31 cellular contexts compared by ENCODE assay signal in genomic region chr2:44948565-44949328, GRCh38. TPM values are rescaled to one million over a fixed set of nuclear protein-coding genes. Genes with fewer than 3 reads are reported as not detected.
A peak's percentile ranks its signal among the peaks of the same experiment; 100 is the strongest.
DNase-seq lines count a peak whose midpoint lies in the region; FAIRE-seq and TF ChIP-seq lines count a peak whose summit lies in the region.
"Had no signal": no experiment of that assay in that cellular context is flagged by ENCODE, and none has a peak within 500 bp of the region (broad histone marks: within the 10 kb centered on the region; RNA-seq: fewer than 3 reads in every experiment).

No MANE protein-coding gene starts in this region.

- TF ChIP-seq RAD21 in H1 (IDR thresholded peaks at IDR 0.05 in 1 of 2, conservative IDR thresholded peaks at IDR 0.05 in 1 of 2; ENCODE audit: low read depth in 2 of 2, low read length in 2 of 2) (no peak), neural cell (conservative IDR thresholded peaks at IDR 0.05) (no peak)

- H3K27me3 Mint-ChIP-seq in type B pancreatic cell = peaks cover 94% of the 10 kb centered on the region

- H2BK5ac ChIP-seq in H1 (ENCODE audit: low read depth, low read length) = peak overlapping the region; percentile 60; the same call in 1 of the 2 replicates

- H3K4me3 ChIP-seq in HUES64 (ENCODE audit: low read length) (peak overlapping the region; percentile 40), H1 (ENCODE audit: extremely low read depth in 1 of 4, insufficient read depth in 2 of 4, low read depth in 3 of 4, low read length in 4 of 4) (peak overlapping the region in 3 of 4 experiments; percentile 20 to 59 (median 34); a peak in 6 of 8 replicates), neural cell (ENCODE audit: low read length) (peak overlapping the region; percentile 84)
- H3K4me3 ChIP-seq: K562, mucosa of descending colon, skin epidermis, uterus had no signal

- H3K9ac ChIP-seq in HUES64 (ENCODE audit: low read depth, low read length) = no peak overlapping the region
- H3K9ac ChIP-seq in H1 (replicated peaks in 1 of 4; ENCODE audit: extremely low read depth in 1 of 4, low read depth in 3 of 4, low read length in 3 of 4) = no peak overlapping the region
- H3K9ac ChIP-seq in neural cell (ENCODE audit: low read length) = peak overlapping the region; percentile 49

- no peaks in the 10 kb centered on the region for H3F3A ChIP-seq in neural cell (ENCODE audit: insufficient read depth, low read length, poor library complexity, severe bottlenecking)

- peak overlapping the region; percentile 4; the same call in 1 of the 2 replicates for H2AK5ac ChIP-seq in H1 (ENCODE audit: low read depth, low read length)

- H4K91ac ChIP-seq in H1 (replicated peaks; ENCODE audit: insufficient read length, low read length) = no peak overlapping the region

- no peak overlapping the region for H2AFZ ChIP-seq in H1 (ENCODE audit: low read length)
- H2AFZ ChIP-seq in neural cell (ENCODE audit: low read depth, low read length) = no peak overlapping the region

- no peak overlapping the region for H3K14ac ChIP-seq in H1 (ENCODE audit: insufficient read length)

- TF ChIP-seq CTCF in H1 (IDR thresholded peaks at IDR 0.05; ENCODE audit: control extremely low read depth in 1 of 3, insufficient read depth in 1 of 3, low read depth in 1 of 3, low read length in 3 of 3) (no peak), neural cell (IDR thresholded peaks at IDR 0.05; ENCODE audit: poor library complexity, severe bottlenecking) (no peak), type B pancreatic cell (conservative IDR thresholded peaks at IDR 0.05) (no peak)

- 34% methylated on average over 18 of the region's 18 CpGs for WGBS in HUES64
- WGBS in H1 (ENCODE audit: extremely low coverage in 1 of 2, insufficient coverage in 1 of 2, insufficient read length in 1 of 2, insufficient replicate concordance in 2 of 2, low coverage in 1 of 2, low lambda C conversion rate in 2 of 2, missing lambda C conversion rate in 1 of 2), 2 experiments = 29% methylated on average over 17 of the region's 18 CpGs; no CpG with 5 or more reads in 1 of the 2 experiments

- H3K4me3 Mint-ChIP-seq in type B pancreatic cell = peak overlapping the region; percentile 62
- H3K4me3 Mint-ChIP-seq: activated CD4-positive, alpha-beta T cell treated with anti-CD3 and anti-CD28 coated beads for 36 hours; activated naive CD4-positive, alpha-beta T cell treated with anti-CD3 and anti-CD28 coated beads, Interleukin-2, amount 10 ng/mL, durations not matched to agents 7 days and 5 days; stimulated activated effector memory CD8-positive, alpha-beta T cell treated with anti-CD3 and anti-CD28 coated beads, Interleukin-12 subunit alpha, Interleukin-12 subunit beta, amount 100 ng/mL, for 72 hours had no signal

- H2BK15ac ChIP-seq in H1 (ENCODE audit: low read length) = peak overlapping the region; percentile 76; the same call in 1 of the 2 replicates

- H3K23ac ChIP-seq in H1 (ENCODE audit: insufficient read length) = no peak overlapping the region

- H2BK120ac ChIP-seq in H1 (replicated peaks; ENCODE audit: low read depth, low read length) = no peak overlapping the region

- no peak for FAIRE-seq in H1 (lab: Jason Lieb, UNC)
- FAIRE-seq: frontal cortex, islet of Langerhans, K562 had no signal

- peak overlapping the region; percentile 68; the same call in 1 of the 2 replicates for H2BK12ac ChIP-seq in H1 (ENCODE audit: low read depth, low read length)

- H3K4ac ChIP-seq in H1 (replicated peaks; ENCODE audit: insufficient read length, low read depth, low read length) = peak overlapping the region; percentile 28

- no peak overlapping the region for H3K27ac Mint-ChIP-seq in type B pancreatic cell
- H3K27ac Mint-ChIP-seq: activated CD4-positive, alpha-beta T cell treated with anti-CD3 and anti-CD28 coated beads for 36 hours; activated naive CD4-positive, alpha-beta T cell treated with anti-CD3 and anti-CD28 coated beads, Interleukin-2, amount 10 ng/mL, durations not matched to agents 7 days and 5 days; CD4-positive, alpha-beta T cell; stimulated activated effector memory CD8-positive, alpha-beta T cell treated with anti-CD3 and anti-CD28 coated beads, Interleukin-12 subunit alpha, Interleukin-12 subunit beta, amount 100 ng/mL, for 72 hours had no signal

- H3K9me3 Mint-ChIP-seq in type B pancreatic cell = no peaks in the 10 kb centered on the region
- H3K9me3 Mint-ChIP-seq: activated naive CD4-positive, alpha-beta T cell treated with anti-CD3 and anti-CD28 coated beads, Interleukin-2, amount 10 ng/mL, durations not matched to agents 7 days and 5 days; CD4-positive, alpha-beta T cell; stimulated activated effector memory CD8-positive, alpha-beta T cell treated with anti-CD3 and anti-CD28 coated beads, Interleukin-12 subunit alpha, Interleukin-12 subunit beta, amount 100 ng/mL, for 72 hours had no signal

- H3K4me1 ChIP-seq in HUES64 (ENCODE audit: insufficient read depth, low read length) (peaks cover 41% of the 10 kb centered on the region), H1 (replicated peaks in 1 of 4; ENCODE audit: control insufficient read depth in 3 of 4, insufficient read depth in 4 of 4, low read length in 3 of 4) (peaks cover 16 to 52% (median 35%) of the 10 kb centered on the region in 4 experiments)
- H3K4me1 ChIP-seq: uterus had no signal

- peak overlapping the region; percentile 74 for H3K18ac ChIP-seq in H1 (ENCODE audit: extremely low read depth, low read length)

- H3K56ac ChIP-seq in H1 (replicated peaks; ENCODE audit: insufficient read length, low read depth, low read length) = no peak overlapping the region

- CTCF ChIA-PET in H1 (lab: Charles Lee; ENCODE audit: partially characterized antibody) = interaction anchor here (1.3 to 5.0 kb wide), 5 partner anchors 11 to 469 kb away, joined by 8 to 22 read pairs (median 19); no protein-coding TSS in a partner anchor

- H4K8ac ChIP-seq in H1 (ENCODE audit: extremely low read depth, insufficient read depth, low read length) = no peak overlapping the region

- H3K23me2 ChIP-seq in H1 (ENCODE audit: low read depth, low read length) = peaks cover 6% of the 10 kb centered on the region

- H3K27ac ChIP-seq in HUES64 (ENCODE audit: low read depth, low read length) (no peak overlapping the region), H1 (ENCODE audit: low read depth, low read length) (no peak overlapping the region), neural cell (ENCODE audit: low read length) (peak overlapping the region; percentile 56)
- H3K27ac ChIP-seq: esophagus squamous epithelium, neutrophil, skin epidermis, suprapubic skin, uterus had no signal

- no peak for TF ChIP-seq POLR2A in H1 (IDR thresholded peaks at IDR 0.05; ENCODE audit: control extremely low read depth in 1 of 2, low read depth in 2 of 2, low read length in 2 of 2)

- H3K36me3 ChIP-seq in HUES64 (ENCODE audit: insufficient read depth, low read length) (peaks cover 5% of the 10 kb centered on the region; the same call in 1 of the 2 replicates), H1 (ENCODE audit: control insufficient read depth in 2 of 4, insufficient read depth in 4 of 4, low read length in 3 of 4) (no peaks in the 10 kb centered on the region), neural cell (ENCODE audit: insufficient read depth, low read length) (no peaks in the 10 kb centered on the region)
- H3K36me3 ChIP-seq: esophagus squamous epithelium, neutrophil, suprapubic skin, uterus had no signal

- H3K79me1 ChIP-seq in H1 (ENCODE audit: low read depth, low read length) = no peaks in the 10 kb centered on the region

- TF ChIP-seq EP300 in H1 (IDR thresholded peaks at IDR 0.05; ENCODE audit: borderline replicate concordance in 1 of 2, low read depth in 2 of 2, low read length in 2 of 2) (no peak), neural cell (conservative IDR thresholded peaks at IDR 0.05; ENCODE audit: poor library complexity, severe bottlenecking) (no peak)

- H3K9me3 ChIP-seq in HUES64 (ENCODE audit: insufficient read depth, low read depth, low read length) (no peaks in the 10 kb centered on the region), H1 (ENCODE audit: insufficient read depth in 2 of 2, low read depth in 1 of 2, low read length in 1 of 2) (no peaks in the 10 kb centered on the region), neural cell (ENCODE audit: low read length) (no peaks in the 10 kb centered on the region)
- H3K9me3 ChIP-seq: esophagus squamous epithelium, mucosa of descending colon, neutrophil, suprapubic skin, uterus had no signal

- H3K4me2 ChIP-seq in H1 (ENCODE audit: insufficient read depth in 1 of 2, low read depth in 2 of 2, low read length in 2 of 2) (peak overlapping the region; percentile 54 to 79), neural cell (ENCODE audit: low read length) (no peak overlapping the region)

- no peak overlapping the region for H4K5ac ChIP-seq in H1 (ENCODE audit: insufficient read length, low read depth, low read length)

- H2BK20ac ChIP-seq in H1 (ENCODE audit: low read length) = no peak overlapping the region

- H4K20me1 ChIP-seq in H1 (replicated peaks in 1 of 2; ENCODE audit: control insufficient read depth in 1 of 2, insufficient read depth in 2 of 2, low read length in 2 of 2) = peaks cover 0 to 9% of the 10 kb centered on the region in 2 experiments
- H4K20me1 ChIP-seq in neural cell (ENCODE audit: insufficient read depth) = no peaks in the 10 kb centered on the region

- H3K36me3 Mint-ChIP-seq in type B pancreatic cell = no peaks in the 10 kb centered on the region
- H3K36me3 Mint-ChIP-seq: activated naive CD4-positive, alpha-beta T cell treated with anti-CD3 and anti-CD28 coated beads, Interleukin-2, amount 10 ng/mL, durations not matched to agents 7 days and 5 days; stimulated activated effector memory CD8-positive, alpha-beta T cell treated with anti-CD3 and anti-CD28 coated beads, Interleukin-12 subunit alpha, Interleukin-12 subunit beta, amount 100 ng/mL, for 72 hours had no signal

- H3K4me1 Mint-ChIP-seq in type B pancreatic cell (ENCODE audit: unreplicated experiment) = peaks cover 24% of the 10 kb centered on the region

- no peak for DNase-seq in H1 (ENCODE audit: low read depth in 1 of 2, low spot score in 2 of 2)
- no peak for DNase-seq in type B pancreatic cell (ENCODE audit: extremely low spot score, unreplicated experiment)
- no peak for DNase-seq in NCI-H526 treated with DMSO at 0.1 percent for 48 hours (lab: John Stamatoyannopoulos, UW)
- no peak for DNase-seq in NCI-H748 treated with DMSO at 0.1 percent for 48 hours (lab: John Stamatoyannopoulos, UW)
- DNase-seq in AG20443 (ENCODE audit: low spot score) = no peak
- DNase-seq: activated CD4-positive, alpha-beta T cell treated with anti-CD3 and anti-CD28 coated beads for 36 hours; activated naive CD4-positive, alpha-beta T cell treated with anti-CD3 and anti-CD28 coated beads, Interleukin-2, amount 10 ng/mL, durations not matched to agents 7 days and 5 days; activated T-cell treated with anti-CD3 and anti-CD28 coated beads, Interleukin-2, amount 50 U/mL, for 1 hour; CD4-positive, alpha-beta T cell; cortex of kidney; DMS 273 treated with DMSO at 0.1 percent for 48 hours; esophagus squamous epithelium; hippocampal formation; mucosa of descending colon; NCI-H1436; NCI-H446 treated with DMSO at 0.1 percent for 48 hours; stimulated activated CD4-positive, alpha-beta T cell treated with anti-CD3 and anti-CD28 coated beads, Interleukin-2, amount 100 ng/mL, for 24 hours; uterus had no signal

- POLR2A ChIA-PET in H1 (lab: Charles Lee; ENCODE audit: partially characterized antibody) = interaction anchor here (1.0 to 1.3 kb wide), 2 partner anchors 16 to 22 kb away, joined by 4 to 8 read pairs; no protein-coding TSS in a partner anchor

- peaks cover 100% of the 10 kb centered on the region for H3K27me3 ChIP-seq in HUES64 (ENCODE audit: insufficient read depth, low read length)
- peaks cover 71 to 100% (median 92%) of the 10 kb centered on the region in 4 experiments for H3K27me3 ChIP-seq in H1 (replicated peaks in 1 of 4; ENCODE audit: control insufficient read depth in 3 of 4, extremely low read depth in 1 of 4, insufficient read depth in 3 of 4, low read length in 3 of 4)
- peaks cover 73% of the 10 kb centered on the region for H3K27me3 ChIP-seq in neural cell (ENCODE audit: insufficient read depth, low read depth, low read length)

- no peaks in the 10 kb centered on the region for H3K9me2 ChIP-seq in neural cell (ENCODE audit: insufficient read depth, low read length)

- H3K79me2 ChIP-seq in H1 (ENCODE audit: control insufficient read depth in 1 of 2, insufficient read depth in 2 of 2, low read length in 2 of 2) = no peaks in the 10 kb centered on the region
- peaks cover 73% of the 10 kb centered on the region for H3K79me2 ChIP-seq in neural cell (replicated peaks; ENCODE audit: insufficient read depth, low read length)

RNA-seq across cellular contexts. Expression of gene SIX3, which starts 7.2 kb away (rescaled TPM):
- 0.25 TPM for polyA plus RNA-seq in HUES64 (2013, experiment 1 of 2)
- not detected for polyA plus RNA-seq in HUES64 (2013, experiment 2 of 2)
- 0.19 and 0.21 TPM in 2 replicates for total RNA-seq in H1 (2021; fragmentation: NEBNext Ultra II Directional; extraction: Animal tissue kit (Norgen Biotek cat#: 25700))
- polyA plus RNA-seq in H1 (2011; rRNA removed) (0.02 and 0.52 TPM in 2 replicates), neural cell (8.7 and 9.8 TPM in 2 replicates)
- 0.31 TPM for polyA plus RNA-seq in H1 (2011; cell fraction: cytosol; rRNA removed)
- 0.41 TPM for polyA plus RNA-seq in H1 (2011; cell fraction: nucleus; rRNA removed)
- 0.10 to 0.13 TPM (median 0.13 TPM) in 3 of 4 replicates, not detected in the other for polyA plus RNA-seq in H1 (2012, experiment 1 of 2)
- 0.09 TPM for polyA plus RNA-seq in H1 (2012, experiment 2 of 2)
- 0.10 TPM for polyA plus RNA-seq in H1 (2013, experiment 1 of 2)
- 0.07 TPM for polyA plus RNA-seq in H1 (2013, experiment 2 of 2)
- 0.09 TPM in 1 of 2 replicates, not detected in the other for polyA minus RNA-seq in H1 (2011; rRNA and poly(A)+ RNA removed)
- not detected for polyA minus RNA-seq in H1 (2011; cell fraction: cytosol; rRNA and poly(A)+ RNA removed)
- 0.50 TPM for polyA minus RNA-seq in H1 (2011; cell fraction: nucleus; rRNA and poly(A)+ RNA removed)
- polyA minus RNA-seq in neural cell = 11.2 and 13.8 TPM in 2 replicates
- 0.68 TPM in 1 of 2 replicates, not detected in the other for total RNA-seq in type B pancreatic cell (ENCODE audit: low replicate concordance)
- total RNA-seq: activated CD4-positive, alpha-beta T cell treated with anti-CD3 and anti-CD28 coated beads for 36 hours; CD4-positive, alpha-beta T cell; esophagus squamous epithelium; K562; liver; MCF 10A; mucosa of descending colon; SK-MEL-5; T-helper 1 cell treated with Interleukin-12 subunit alpha and Interleukin-12 subunit beta and Interleukin-4 antibody, amounts not matched to agents 30 ng/mL and 1 ng/mL, for 36 hours; uterus had no signal
- polyA plus RNA-seq: K562, liver had no signal

Comparison
In these comparisons a context has a peak if more than half of its experiments do, and no peak if none do; other contexts are left out.
1. H3K4me3 ChIP-seq: peak in every context shown above with its lines; median percentile 84 in neural cell; 40 in HUES64; 34 in H1.